Comparison of ENCODE assay signal across 8 cellular contexts in the genomic region with DNA sequence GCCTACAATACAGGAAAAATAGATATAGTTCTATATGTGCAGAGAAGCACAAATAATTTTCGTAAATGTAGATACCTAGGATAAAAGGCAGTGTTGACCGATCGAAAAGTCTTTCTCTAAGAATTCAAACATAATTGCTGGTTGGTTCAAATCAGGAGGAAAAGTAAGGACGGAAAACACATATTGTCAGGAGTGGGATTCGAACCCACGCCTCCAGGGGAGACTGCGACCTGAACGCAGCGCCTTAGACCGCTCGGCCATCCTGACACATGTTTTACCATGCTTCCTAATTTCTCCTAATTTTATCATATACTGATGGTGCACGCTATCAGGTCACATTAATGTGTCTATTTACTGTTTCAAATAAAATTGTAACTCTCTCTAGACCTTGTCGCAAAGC. TPM values are rescaled to one million over a fixed set of nuclear protein-coding genes. Genes with fewer than 3 reads are reported as not detected.
DNase-seq lines count a peak whose midpoint lies in the region; ATAC-seq and TF ChIP-seq lines count a peak whose summit lies in the region.
"Not testable (repeated sequence)": the region's sequence is repeated elsewhere in the genome, so short reads cannot be mapped to it uniquely, and the experiment has no call there.

No MANE protein-coding gene starts in this region.

- not testable (repeated sequence) for H3K79me2 ChIP-seq in osteoblast (ENCODE audit: insufficient read depth, low read length)

- H3K9me3 ChIP-seq in heart left ventricle; osteoblast (ENCODE audit: low read depth, low read length); testis: not testable (repeated sequence)

- peaks cover 0 to 30% (median 2%) of the 10 kb centered on the region in 12 donors for H3K4me1 ChIP-seq in heart left ventricle
- peaks cover 12% of the 10 kb centered on the region for H3K4me1 ChIP-seq in osteoblast (ENCODE audit: insufficient read depth, low read length)
- not testable (repeated sequence) for H3K4me1 ChIP-seq in testis

- H2AFZ ChIP-seq in osteoblast (ENCODE audit: low read length): peak overlapping the region; percentile 93

- 1 to 3% (median 2%) methylated on average over 12 to 13 of the region's 13 CpGs for WGBS in heart left ventricle, 4 donors
- 0 to 2% methylated on average over 13 of the region's 13 CpGs for WGBS in testis, 2 donors

- H3K27ac ChIP-seq in heart left ventricle (peak overlapping the region in 11 of 12 donors; percentile 62 to 96 (median 73)), osteoblast (ENCODE audit: low read depth, low read length) (peak overlapping the region; percentile 68), testis (peak overlapping the region; percentile 86 to 92)

- not testable (repeated sequence) for TF ChIP-seq CTCF in heart left ventricle (IDR thresholded peaks at IDR 0.05); osteoblast (IDR thresholded peaks at IDR 0.05; ENCODE audit: extremely low read depth, low read depth, low read length); testis (IDR thresholded peaks at IDR 0.05)

- DNase-seq in GM04504 (ENCODE audit: low read depth): peak; percentile 28
- peak; percentile 32 for DNase-seq in NCI-H2029 treated with DMSO at 0.1 percent for 48 hours (lab: John Stamatoyannopoulos, UW)
- DNase-seq in T1000 (lab: John Stamatoyannopoulos, UW): peak; percentile 74
- DNase-seq in amniotic epithelial cell (ENCODE audit: low read depth): peak; percentile 65
- peak; percentile 62 to 75 (median 67) for DNase-seq in heart left ventricle
- not testable (repeated sequence) for DNase-seq in osteoblast (ENCODE audit: insufficient read length, low spot score, missing footprints)
- peak; percentile 78 for DNase-seq in testis

- intact Hi-C loops in heart left ventricle (cut with DNase I); testis (cut with DNase I; ENCODE audit: low total_unique reads): not testable (repeated sequence)

- H4K20me1 ChIP-seq in osteoblast (ENCODE audit: insufficient read depth, low read length): not testable (repeated sequence)

- H3K36me3 ChIP-seq in heart left ventricle; osteoblast (ENCODE audit: insufficient read depth, low read length); testis (ENCODE audit: low read depth, missing control alignments): not testable (repeated sequence)

- TF ChIP-seq POLR2A in heart left ventricle (IDR thresholded peaks at IDR 0.05); testis (IDR thresholded peaks at IDR 0.05): not testable (repeated sequence)

- ATAC-seq in HG02870 (IDR thresholded peaks at IDR 0.05; ENCODE audit: unreplicated experiment): peak; percentile 37
- ATAC-seq in heart left ventricle: peak; percentile 83 to 86 (median 84)

- not testable (repeated sequence) for H3K27me3 ChIP-seq in heart left ventricle; osteoblast (ENCODE audit: insufficient read depth, low read length); testis

- H3K4me3 ChIP-seq in heart left ventricle (peak overlapping the region; percentile 44 to 97 (median 70)), osteoblast (ENCODE audit: insufficient read depth, low read length) (peak overlapping the region; percentile 83), testis (peak overlapping the region; percentile 69 to 70)

- H3K4me2 ChIP-seq in osteoblast (ENCODE audit: insufficient read depth, low read length): peak overlapping the region; percentile 87

RNA-seq across cellular contexts. Expression of gene HSPA6, which starts 5.8 kb away (rescaled TPM):
- 1 to 10 TPM in 3 of 9 donors, under 1 TPM in 6; 0.27 to 5.9 (median 0.93) TPM for total RNA-seq in heart left ventricle
- polyA plus RNA-seq in heart left ventricle: 1 to 10 TPM in 1 of 2 donors, under 1 TPM in 1; 0.65 to 1.3 TPM
- total RNA-seq in osteoblast: 0.36 and 0.88 TPM in 2 replicates
- 1 to 10 TPM in 1 of 2 donors, under 1 TPM in 1; 0.94 to 2.5 TPM for total RNA-seq in testis
- polyA plus RNA-seq in testis (ENCODE audit: insufficient read depth, low read depth, low replicate concordance): 2.8 TPM

RNA-seq across cellular contexts. Expression of gene FCGR3A, which starts 19.5 kb away (rescaled TPM):
- total RNA-seq in heart left ventricle (100 to 1,000 TPM in 1 of 9 donors, 10 to 100 TPM in 3, 1 to 10 TPM in 5; 1.8 to 204 (median 9.2) TPM), osteoblast (under 0.01 TPM in 1 of 2 replicates, not detected in the other), testis (1 to 10 TPM; 2.0 to 5.5 TPM)
- polyA plus RNA-seq in heart left ventricle (1 to 10 TPM; 3.2 to 9.9 TPM), testis (ENCODE audit: insufficient read depth, low read depth, low replicate concordance) (25.7 TPM)

RNA-seq across cellular contexts. Expression of gene FCGR2A, which starts 24.9 kb away (rescaled TPM):
- 100 to 1,000 TPM in 1 of 9 donors, 10 to 100 TPM in 7, 1 to 10 TPM in 1; 9.7 to 131 (median 11.7) TPM for total RNA-seq in heart left ventricle
- 10 to 100 TPM in 1 of 2 donors, 1 to 10 TPM in 1; 5.2 to 11.4 TPM for polyA plus RNA-seq in heart left ventricle
- total RNA-seq in osteoblast: 0.59 and 1.4 TPM in 2 replicates
- total RNA-seq in testis: 10 to 100 TPM in 1 of 2 donors, 1 to 10 TPM in 1; 7.2 to 19.9 TPM
- polyA plus RNA-seq in testis (ENCODE audit: insufficient read depth, low read depth, low replicate concordance): 15.4 TPM
